ENCODE assay signal across 8 cellular contexts in the genomic region with DNA sequence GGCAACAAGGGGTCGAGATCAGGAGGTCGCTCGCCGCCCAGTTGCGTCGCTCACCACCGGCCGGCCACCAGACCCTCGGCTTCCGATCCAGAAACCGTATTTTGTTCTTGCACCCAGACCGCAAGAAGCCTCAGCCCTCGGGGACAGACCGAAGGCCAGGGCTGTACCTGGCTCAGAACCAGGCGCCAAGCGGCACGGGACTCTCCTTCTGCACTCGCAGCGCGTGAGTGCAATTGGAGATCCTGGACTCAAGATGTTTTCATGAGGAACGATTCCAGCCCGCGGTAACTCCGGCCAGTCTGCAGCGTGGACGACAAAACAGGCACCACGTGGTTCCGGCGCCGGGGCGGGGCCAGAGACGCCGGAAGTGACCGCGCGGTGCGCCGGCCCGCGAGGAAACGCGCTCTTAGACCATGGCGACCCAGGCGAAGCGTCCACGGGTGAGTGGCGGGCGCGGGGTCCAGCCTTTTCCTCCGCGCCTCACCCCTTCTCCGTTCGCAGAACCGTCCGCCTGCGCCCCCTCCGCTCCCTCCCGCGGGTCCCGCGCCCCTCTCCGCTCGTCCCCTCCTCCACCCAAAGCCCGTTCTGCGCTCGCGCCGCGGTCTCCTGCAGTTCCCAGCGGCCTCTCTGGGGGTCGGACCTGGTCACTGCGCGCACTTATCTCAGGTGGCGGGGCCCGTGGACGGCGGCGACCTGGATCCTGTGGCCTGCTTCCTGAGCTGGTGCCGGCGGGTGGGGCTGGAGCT. TPM values are rescaled to one million over a fixed set of nuclear protein-coding genes. Genes with fewer than 3 reads are reported as not detected.
DNase-seq lines count a peak whose midpoint lies in the region; ATAC-seq and TF ChIP-seq lines count a peak whose summit lies in the region.

A gene with protein sequence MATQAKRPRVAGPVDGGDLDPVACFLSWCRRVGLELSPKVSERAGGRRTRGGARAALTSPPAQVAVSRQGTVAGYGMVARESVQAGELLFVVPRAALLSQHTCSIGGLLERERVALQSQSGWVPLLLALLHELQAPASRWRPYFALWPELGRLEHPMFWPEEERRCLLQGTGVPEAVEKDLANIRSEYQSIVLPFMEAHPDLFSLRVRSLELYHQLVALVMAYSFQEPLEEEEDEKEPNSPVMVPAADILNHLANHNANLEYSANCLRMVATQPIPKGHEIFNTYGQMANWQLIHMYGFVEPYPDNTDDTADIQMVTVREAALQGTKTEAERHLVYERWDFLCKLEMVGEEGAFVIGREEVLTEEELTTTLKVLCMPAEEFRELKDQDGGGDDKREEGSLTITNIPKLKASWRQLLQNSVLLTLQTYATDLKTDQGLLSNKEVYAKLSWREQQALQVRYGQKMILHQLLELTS (plus strand): TSS at position 393 of the 746 bp plus-strand sequence. CDS start 21 bp downstream, at position 414.

- peaks cover 8% of the 10 kb centered on the region for H3K36me3 Mint-ChIP-seq in activated naive CD8-positive, alpha-beta T cell treated with anti-CD3 and anti-CD28 coated beads, Interleukin-2, amount 10 ng/mL, durations not matched to agents 7 days and 5 days

- H3K27me3 ChIP-seq in ovary (no peaks in the 10 kb centered on the region), thyroid gland (no peaks in the 10 kb centered on the region)

- H3K4me3 ChIP-seq in ovary (peak within 1 kb of the TSS; percentile 89), thyroid gland (replicated peaks in 1 of 3) (peak within 1 kb of the TSS; percentile 12 to 87 (median 70))

- TF ChIP-seq EP300 in ovary (IDR thresholded peaks at IDR 0.05) = no peak

- intact Hi-C loops in Right ventricle myocardium inferior (cut with DNase I) (loop anchor here (5.0 to 10.0 kb wide), 3 partner anchors 110 to 1328 kb away; a partner anchor contains a TSS), ovary (cut with DNase I) (loop anchor here in 2 of 4 donors (10.0 kb wide), 2 partner anchors 110 to 120 kb away; a partner anchor contains a TSS), thyroid gland (cut with DNase I) (loop anchor here (10.0 kb wide), 1 partner anchor 240 kb away; no protein-coding TSS in a partner anchor)

- peak; percentile 61 for DNase-seq in SKM-1 (lab: John Stamatoyannopoulos, UW; ENCODE audit: unreplicated experiment)
- peak; percentile 86 for DNase-seq in activated naive CD8-positive, alpha-beta T cell treated with anti-CD3 and anti-CD28 coated beads, Interleukin-2, amount 10 ng/mL, durations not matched to agents 7 days and 5 days
- peak; percentile 93 for DNase-seq in Right ventricle myocardium inferior (ENCODE audit: missing footprints)
- DNase-seq in ovary = peak; percentile 79 to 92 (median 83)
- DNase-seq in thyroid gland = peak; percentile 92 to 93

- H3K4me1 ChIP-seq in ES-I3 (ENCODE audit: insufficient read depth, low read length) = 0 out of 2 replicates have a peak, but pooled peaks cover 5% of the 10 kb centered on the region
- H3K4me1 ChIP-seq in ovary (ENCODE audit: insufficient read depth) = peaks cover 3% of the 10 kb centered on the region
- peaks cover 9 to 10% of the 10 kb centered on the region in 2 donors for H3K4me1 ChIP-seq in thyroid gland

- ATAC-seq in GM21825 (IDR thresholded peaks at IDR 0.05; ENCODE audit: unreplicated experiment) (peak; percentile 67), Right ventricle myocardium inferior (peak; percentile 96)
- ATAC-seq in activated naive CD8-positive, alpha-beta T cell treated with anti-CD3 and anti-CD28 coated beads, Interleukin-2, amount 10 ng/mL, durations not matched to agents 7 days and 5 days (ENCODE audit: low read depth) = peak; percentile 76

- H3K4me3 Mint-ChIP-seq in activated naive CD8-positive, alpha-beta T cell treated with anti-CD3 and anti-CD28 coated beads, Interleukin-2, amount 10 ng/mL, durations not matched to agents 7 days and 5 days = peak within 1 kb of the TSS; percentile 88

- H3K9me3 Mint-ChIP-seq in activated naive CD8-positive, alpha-beta T cell treated with anti-CD3 and anti-CD28 coated beads, Interleukin-2, amount 10 ng/mL, durations not matched to agents 7 days and 5 days = no peaks in the 10 kb centered on the region

- POLR2A ChIA-PET in activated naive CD8-positive, alpha-beta T cell treated with anti-CD3 and anti-CD28 coated beads, Interleukin-2, amount 10 ng/mL, durations not matched to agents 7 days and 5 days (lab: Charles Lee) = interaction anchor here (0.6 to 1.5 kb wide), 5 partner anchors 9 to 241 kb away, joined by 3 to 8 read pairs (median 4); a partner anchor contains a TSS

- TF ChIP-seq POLR2A in ovary (IDR thresholded peaks at IDR 0.05) = no peak
- peak in 1 of 2 donors; percentile 65 for TF ChIP-seq POLR2A in thyroid gland (IDR thresholded peaks at IDR 0.05)

- peaks cover 23% of the 10 kb centered on the region for H3K4me1 Mint-ChIP-seq in activated naive CD8-positive, alpha-beta T cell treated with anti-CD3 and anti-CD28 coated beads, Interleukin-2, amount 10 ng/mL, durations not matched to agents 7 days and 5 days

- 0% methylated on average over 69 to 80 of the region's 80 CpGs for WGBS in ovary, 3 donors
- 0 to 1% methylated on average over 12 to 50 of the region's 80 CpGs for WGBS in thyroid gland, 2 donors

- 0 out of 2 replicates have a peak, but pooled peaks have one; percentile 23 for TF ChIP-seq CTCF in LNCAP (IDR thresholded peaks at IDR 0.05)
- TF ChIP-seq CTCF in ovary (IDR thresholded peaks at IDR 0.05) = peak in 2 of 3 donors; percentile 32 to 49
- peak in 4 of 6 experiments; percentile 22 to 40 (median 30) for TF ChIP-seq CTCF in thyroid gland (IDR thresholded peaks at IDR 0.05)

- peak within 1 kb of the TSS; percentile 98 for H3K9ac ChIP-seq in ES-I3 (ENCODE audit: low read depth, low read length)

- H3K9me3 ChIP-seq in ES-I3 (ENCODE audit: control insufficient read depth, insufficient read depth, low read length) (no peaks in the 10 kb centered on the region), ovary (no peaks in the 10 kb centered on the region), thyroid gland (no peaks in the 10 kb centered on the region)

- H3K27ac ChIP-seq in ovary = peak within 1 kb of the TSS; percentile 34 to 67
- H3K27ac ChIP-seq in thyroid gland = peak within 1 kb of the TSS; percentile 18 to 74 (median 60)

- peaks cover 14% of the 10 kb centered on the region for H3K36me3 ChIP-seq in ES-I3 (ENCODE audit: insufficient read depth, low read length)
- H3K36me3 ChIP-seq in ovary = no peaks in the 10 kb centered on the region
- peaks cover 14 to 32% of the 10 kb centered on the region in 2 donors for H3K36me3 ChIP-seq in thyroid gland

- peak within 1 kb of the TSS; percentile 78 for H3K27ac Mint-ChIP-seq in activated naive CD8-positive, alpha-beta T cell treated with anti-CD3 and anti-CD28 coated beads, Interleukin-2, amount 10 ng/mL, durations not matched to agents 7 days and 5 days

- H3K27me3 Mint-ChIP-seq in activated naive CD8-positive, alpha-beta T cell treated with anti-CD3 and anti-CD28 coated beads, Interleukin-2, amount 10 ng/mL, durations not matched to agents 7 days and 5 days = no peaks in the 10 kb centered on the region

RNA-seq across cellular contexts. Expression of the gene that starts here (rescaled TPM):
- total RNA-seq in activated naive CD8-positive, alpha-beta T cell treated with anti-CD3 and anti-CD28 coated beads, Interleukin-2, amount 10 ng/mL, durations not matched to agents 7 days and 5 days = 10 to 100 TPM; 19.1 to 23.5 TPM
- total RNA-seq in Right ventricle myocardium inferior = 13.0 TPM
- total RNA-seq in ovary = 10 to 100 TPM; 16.5 to 28.4 (median 19.3) TPM
- 10 to 100 TPM; 12.5 to 14.8 TPM for polyA plus RNA-seq in ovary
- 10 to 100 TPM; 37.3 to 59.2 (median 44.4) TPM for total RNA-seq in thyroid gland

Comparison
In these comparisons a context has a peak if more than half of its experiments do, and no peak if none do; other contexts are left out.
1. Peak in every context shown above with its lines: DNase-seq, ATAC-seq, H3K4me3 ChIP-seq and H3K27ac ChIP-seq.